13 cellular contexts compared by ENCODE assay signal in genomic region chr3:128262457-128262856, GRCh38.
DNase-seq lines count a peak whose midpoint lies in the region; ATAC-seq and TF ChIP-seq lines count a peak whose summit lies in the region.
"Had no signal": no experiment of that assay in that cellular context is flagged by ENCODE, and none has a peak within 500 bp of the region (broad histone marks: within the 10 kb centered on the region; RNA-seq: fewer than 3 reads in every experiment).

No MANE protein-coding gene starts in this region.

- H2AK5ac ChIP-seq in H9 (ENCODE audit: insufficient read length, low read length), result no peak overlapping the region

- TF ChIP-seq CTCF in H9 (conservative IDR thresholded peaks at IDR 0.05) (no peak), coronary artery (IDR thresholded peaks at IDR 0.05) (no peak), type B pancreatic cell (conservative IDR thresholded peaks at IDR 0.05) (no peak), RWPE1 (conservative IDR thresholded peaks at IDR 0.05; ENCODE audit: low read depth) (no peak)

- H3K27me3 Mint-ChIP-seq in H9 (ENCODE audit: low read depth), result no peaks in the 10 kb centered on the region
- no peaks in the 10 kb centered on the region for H3K27me3 Mint-ChIP-seq in type B pancreatic cell
- H3K27me3 Mint-ChIP-seq: B cell; CD4-positive, alpha-beta T cell had no signal

- no peak overlapping the region for H2BK15ac ChIP-seq in H9 (ENCODE audit: low read depth, low read length)

- no peak overlapping the region for H2BK120ac ChIP-seq in H9 (ENCODE audit: low read depth, low read length, poor library complexity, severe bottlenecking)

- H3K27ac Mint-ChIP-seq in H9 (no peak overlapping the region; a peak in 1 of 7 replicates), type B pancreatic cell (no peak overlapping the region)
- H3K27ac Mint-ChIP-seq: B cell; CD4-positive, alpha-beta T cell had no signal

- no peak overlapping the region for H2BK12ac ChIP-seq in H9 (ENCODE audit: insufficient read length, low read depth, low read length)

- H3K4me1 ChIP-seq in H9 (ENCODE audit: insufficient read depth, low read length), result no peaks in the 10 kb centered on the region

- H3K4me3 ChIP-seq in coronary artery, result no peak overlapping the region

- no peaks in the 10 kb centered on the region for H3K23me2 ChIP-seq in H9 (ENCODE audit: insufficient read length, low read depth, low read length, poor library complexity, severe bottlenecking)

- no peak overlapping the region for H4K91ac ChIP-seq in H9 (ENCODE audit: insufficient read length, low read depth, low read length)

- H3K27ac ChIP-seq in H9 (ENCODE audit: insufficient read length, low read depth, low read length) (no peak overlapping the region), coronary artery (no peak overlapping the region), RWPE1 (no peak overlapping the region)

- no peaks in the 10 kb centered on the region for H3K27me3 ChIP-seq in H9 (ENCODE audit: insufficient read depth, low read length)

- no peak overlapping the region for H2AFZ ChIP-seq in H9 (ENCODE audit: low read length)

- H3T11ph ChIP-seq in H9 (ENCODE audit: low read length), result no peak overlapping the region

- H3K9me3 ChIP-seq in H9 (ENCODE audit: control insufficient read depth, low read depth, low read length), result no peaks in the 10 kb centered on the region

- no peak overlapping the region for H4K5ac ChIP-seq in H9 (ENCODE audit: insufficient read length, low read depth, low read length)

- H3K18ac ChIP-seq in H9 (ENCODE audit: insufficient read length, low read depth, low read length), result no peak overlapping the region

- H3K4me1 Mint-ChIP-seq in H9 (peaks cover 8 to 13% of the 10 kb centered on the region in 2 experiments), type B pancreatic cell (ENCODE audit: unreplicated experiment) (peaks cover 5% of the 10 kb centered on the region)
- H3K4me1 Mint-ChIP-seq: B cell had no signal

- H3K79me2 ChIP-seq in H9 (ENCODE audit: insufficient read depth, low read length), result no peaks in the 10 kb centered on the region

- no peak overlapping the region for H2BK5ac ChIP-seq in H9 (ENCODE audit: insufficient read length, low read length)

- H3K9ac ChIP-seq in H9 (ENCODE audit: extremely low read depth, insufficient read length, low read length), result no peak overlapping the region

- H2BK20ac ChIP-seq in H9 (ENCODE audit: low read depth, low read length, poor library complexity, severe bottlenecking), result no peak overlapping the region

- peak; percentile 9 for DNase-seq in H9
- peak; percentile 29 for DNase-seq in coronary artery (ENCODE audit: low spot score)
- DNase-seq in left lobe of liver (ENCODE audit: low spot score), result peak; percentile 29
- peak; percentile 50 for DNase-seq in type B pancreatic cell (ENCODE audit: extremely low spot score, unreplicated experiment)
- no peak for DNase-seq in anterior cingulate cortex (lab: John Stamatoyannopoulos, UW)
- DNase-seq in pons (ENCODE audit: low spot score), result no peak
- DNase-seq in RWPE1 (ENCODE audit: low spot score), result no peak
- DNase-seq: C1 segment of cervical spinal cord; Calu3; CD4-positive, alpha-beta T cell; DMS 273 treated with DMSO at 0.1 percent for 48 hours had no signal

- H3K79me1 ChIP-seq in H9 (ENCODE audit: insufficient read depth, low read depth, low read length, poor library complexity, severe bottlenecking), result no peaks in the 10 kb centered on the region

- H3K4ac ChIP-seq in H9 (ENCODE audit: low read depth, low read length), result no peak overlapping the region

- H3K4me3 Mint-ChIP-seq in H9 (no peak overlapping the region), type B pancreatic cell (no peak overlapping the region)
- H3K4me3 Mint-ChIP-seq: B cell; CD4-positive, alpha-beta T cell had no signal

- CTCF ChIA-PET in RWPE1 (lab: Yijun Ruan, JAX), result no interaction called here

- peaks cover 12 to 18% of the 10 kb centered on the region in 2 experiments for H3K9me3 Mint-ChIP-seq in H9
- peaks cover 3% of the 10 kb centered on the region for H3K9me3 Mint-ChIP-seq in type B pancreatic cell
- H3K9me3 Mint-ChIP-seq: CD4-positive, alpha-beta T cell had no signal

- no CpG with 5 or more reads among the region's 3 CpGs for WGBS in H9 (ENCODE audit: extremely low coverage, insufficient read length, low lambda C conversion rate)

- POLR2A ChIA-PET in RWPE1 (lab: Yijun Ruan, JAX; ENCODE audit: low non-redundant PET), result no interaction called here

- no peak overlapping the region for H3K14ac ChIP-seq in H9 (ENCODE audit: insufficient read depth, low read length)

- H3K56ac ChIP-seq in H9 (ENCODE audit: insufficient read length, low read depth, low read length), result peak overlapping the region; percentile 11

- H3K4me2 ChIP-seq in H9 (ENCODE audit: insufficient read depth, insufficient read length, low read length), result no peak overlapping the region

- no peak overlapping the region for H3K23ac ChIP-seq in H9 (ENCODE audit: insufficient read length, low read depth, low read length)

- no peaks in the 10 kb centered on the region for H4K20me1 ChIP-seq in H9 (ENCODE audit: control insufficient read depth, insufficient read depth, insufficient read length)

- H4K8ac ChIP-seq in H9 (replicated peaks; ENCODE audit: insufficient read length, low read depth, low read length), result no peak overlapping the region

- ATAC-seq in left lobe of liver, result no peak
- ATAC-seq: HCT116 had no signal

- H3K36me3 Mint-ChIP-seq in H9 (ENCODE audit: insufficient read depth in 1 of 3, low read depth in 3 of 3) (peaks cover 10 to 16% (median 16%) of the 10 kb centered on the region in 3 experiments; a peak in 5 of 7 replicates), type B pancreatic cell (peaks cover 25% of the 10 kb centered on the region)

Comparison
In these comparisons a context has a peak if more than half of its experiments do, and no peak if none do; other contexts are left out.
1. DNase-seq: peak in H9 (single experiment), coronary artery (single experiment), left lobe of liver (single experiment) and type B pancreatic cell (single experiment); none in anterior cingulate cortex (0 of 58), pons (single experiment) and RWPE1 (single experiment).